In genomic region chr12:93098077-93098476, GRCh38 we compare ENCODE assay signal across 8 cellular contexts.
DNase-seq lines count a peak whose midpoint lies in the region; ATAC-seq, FAIRE-seq and TF ChIP-seq lines count a peak whose summit lies in the region.

No MANE protein-coding gene starts in this region.

- no peaks in the 10 kb centered on the region for H3K27me3 ChIP-seq in astrocyte (ENCODE audit: insufficient read depth, low read length)

- H3K79me2 ChIP-seq in astrocyte (ENCODE audit: insufficient read depth, low read length) = no peaks in the 10 kb centered on the region

- ATAC-seq in HG03460 (IDR thresholded peaks at IDR 0.05; ENCODE audit: unreplicated experiment) = no peak

- no peak overlapping the region for H3K9ac ChIP-seq in astrocyte (ENCODE audit: low read length)

- H3K4me1 Mint-ChIP-seq in T-helper 2 cell treated with Interferon-gamma antibody and Interleukin-4, amounts not matched to agents 5 μg/mL and 100 μg/mL, for 36 hours (ENCODE audit: low read depth) = peaks cover 9% of the 10 kb centered on the region
- H3K4me1 Mint-ChIP-seq in astrocyte (ENCODE audit: low read depth, unreplicated experiment) = peaks cover 9% of the 10 kb centered on the region

- no peak overlapping the region for H3K27ac Mint-ChIP-seq in T-helper 2 cell treated with Interferon-gamma antibody and Interleukin-4, amounts not matched to agents 5 μg/mL and 100 μg/mL, for 36 hours
- no peak overlapping the region for H3K27ac Mint-ChIP-seq in astrocyte (ENCODE audit: unreplicated experiment)

- no peaks in the 10 kb centered on the region for H3K36me3 ChIP-seq in astrocyte (ENCODE audit: insufficient read depth, low read length)

- H3K36me3 Mint-ChIP-seq in T-helper 2 cell treated with Interferon-gamma antibody and Interleukin-4, amounts not matched to agents 5 μg/mL and 100 μg/mL, for 36 hours (ENCODE audit: low read depth) = no peaks in the 10 kb centered on the region
- H3K36me3 Mint-ChIP-seq in astrocyte (ENCODE audit: low read depth, unreplicated experiment) = no peaks in the 10 kb centered on the region

- no peak overlapping the region for H3K4me3 ChIP-seq in astrocyte (ENCODE audit: insufficient read depth, low read depth, low read length)

- H4K20me1 ChIP-seq in astrocyte (ENCODE audit: insufficient read depth, low read length) = no peaks in the 10 kb centered on the region

- H3K4me3 Mint-ChIP-seq in T-helper 2 cell treated with Interferon-gamma antibody and Interleukin-4, amounts not matched to agents 5 μg/mL and 100 μg/mL, for 36 hours = no peak overlapping the region
- no peak overlapping the region for H3K4me3 Mint-ChIP-seq in astrocyte (ENCODE audit: unreplicated experiment)

- H3K27ac ChIP-seq in astrocyte (ENCODE audit: low read depth, low read length) = no peak overlapping the region

- no peak for FAIRE-seq in astrocyte (lab: Jason Lieb, UNC)

- TF ChIP-seq CTCF in GM12872 (IDR thresholded peaks at IDR 0.05; ENCODE audit: insufficient read depth, low read depth, low read length) (peak; percentile 61), astrocyte (IDR thresholded peaks at IDR 0.05; ENCODE audit: insufficient read depth, low read depth, low read length) (peak; percentile 28)

- H3K9me3 ChIP-seq in astrocyte (ENCODE audit: insufficient read depth, low read depth, low read length) = no peaks in the 10 kb centered on the region

- no peaks in the 10 kb centered on the region for H3K9me3 Mint-ChIP-seq in T-helper 2 cell treated with Interferon-gamma antibody and Interleukin-4, amounts not matched to agents 5 μg/mL and 100 μg/mL, for 36 hours
- H3K9me3 Mint-ChIP-seq in astrocyte (ENCODE audit: unreplicated experiment) = no peaks in the 10 kb centered on the region

- no peak overlapping the region for H3K4me2 ChIP-seq in astrocyte (ENCODE audit: low read length)

- no peaks in the 10 kb centered on the region for H3K27me3 Mint-ChIP-seq in T-helper 2 cell treated with Interferon-gamma antibody and Interleukin-4, amounts not matched to agents 5 μg/mL and 100 μg/mL, for 36 hours (ENCODE audit: low read depth)
- no peaks in the 10 kb centered on the region for H3K27me3 Mint-ChIP-seq in astrocyte (ENCODE audit: low read depth, unreplicated experiment)

- peaks cover 9% of the 10 kb centered on the region for H3K4me1 ChIP-seq in astrocyte (ENCODE audit: insufficient read depth, low read length)

- DNase-seq in HT-29 (ENCODE audit: low spot score) (peak; percentile 72), astrocyte (ENCODE audit: low read depth) (no peak), iris pigment epithelial cell (ENCODE audit: low read depth) (peak; percentile 50), DMS79 treated with DMSO at 0.1 percent for 48 hours (lab: John Stamatoyannopoulos, UW) (no peak)
- DNase-seq in T-helper 2 cell treated with Interferon-gamma antibody and Interleukin-4, amounts not matched to agents 5 μg/mL and 100 μg/mL, for 36 hours (ENCODE audit: low spot score) = peak; percentile 34
- peak; percentile 50 to 58 for DNase-seq in stimulated activated CD4-positive, alpha-beta T cell treated with anti-CD3 and anti-CD28 coated beads, Interleukin-4, amount 100 ng/mL, for 4 hours

- no peak overlapping the region for H2AFZ ChIP-seq in astrocyte (ENCODE audit: low read depth, low read length)

Comparison
In these comparisons a context has a peak if more than half of its experiments do, and no peak if none do; other contexts are left out.
1. DNase-seq: peak in HT-29 (single experiment), T-helper 2 cell treated with Interferon-gamma antibody and Interleukin-4, amounts not matched to agents 5 μg/mL and 100 μg/mL, for 36 hours (single experiment), iris pigment epithelial cell (single experiment) and stimulated activated CD4-positive, alpha-beta T cell treated with anti-CD3 and anti-CD28 coated beads, Interleukin-4, amount 100 ng/mL, for 4 hours (2 of 2); none in astrocyte (single experiment) and DMS79 treated with DMSO at 0.1 percent for 48 hours (single experiment).